8 cellular contexts compared by ENCODE assay signal in genomic region chr3:113747719-113748046, GRCh38. TPM values are rescaled to one million over a fixed set of nuclear protein-coding genes. Genes with fewer than 3 reads are reported as not detected.
A peak's percentile ranks its signal among the peaks of the same experiment; 100 is the strongest.
DNase-seq lines count a peak whose midpoint lies in the region; TF ChIP-seq lines count a peak whose summit lies in the region.

No MANE protein-coding gene starts in this region.

- H3K4me3 ChIP-seq in breast epithelium = peak overlapping the region; percentile 76 to 96 (median 94)
- H3K4me3 ChIP-seq in mucosa of stomach (ENCODE audit: low read length) = peak overlapping the region; percentile 90
- peak overlapping the region; percentile 62 to 89 (median 83) for H3K4me3 ChIP-seq in transverse colon

- H3K27me3 ChIP-seq in breast epithelium = no peaks in the 10 kb centered on the region
- no peaks in the 10 kb centered on the region for H3K27me3 ChIP-seq in mucosa of stomach (ENCODE audit: control insufficient read depth, insufficient read depth, low read length)
- H3K27me3 ChIP-seq in transverse colon = no peaks in the 10 kb centered on the region

- H3K4me1 ChIP-seq in breast epithelium (peaks cover 0 to 17% of the 10 kb centered on the region in 2 donors), mucosa of stomach (ENCODE audit: control insufficient read depth, insufficient read depth, low read length) (peaks cover 16% of the 10 kb centered on the region), transverse colon (peaks cover 18 to 64% (median 38%) of the 10 kb centered on the region in 4 donors)

- peak overlapping the region; percentile 87 for H3K9ac ChIP-seq in mucosa of stomach (ENCODE audit: low read length)

- in situ Hi-C loops in transverse colon (cut with MboI; ENCODE audit: low pct_ligation_motif_present in 1 of 4, low pct_unique_long_range_greater_than_20kb in 1 of 4, low sequenced_read_pairs in 3 of 4) = loop anchor here in 2 of 4 donors (10.0 to 25.0 kb wide), 2 partner anchors 53 to 315 kb away; partner anchors contain the start of genes CCDC191 (in 1 of the 2), QTRT2 (in 1 of the 2) and USF3 (in 1 of the 2)

- H3K27ac ChIP-seq in breast epithelium (peak overlapping the region; percentile 97 to 99), transverse colon (peak overlapping the region; percentile 95 to 99 (median 97))

- no peak for TF ChIP-seq CTCF in breast epithelium (IDR thresholded peaks at IDR 0.05)
- TF ChIP-seq CTCF in transverse colon (IDR thresholded peaks at IDR 0.05) = no peak

- no peaks in the 10 kb centered on the region for H3K9me3 ChIP-seq in breast epithelium
- no peaks in the 10 kb centered on the region for H3K9me3 ChIP-seq in mucosa of stomach (ENCODE audit: control insufficient read depth, low read length)
- no peaks in the 10 kb centered on the region for H3K9me3 ChIP-seq in transverse colon

- TF ChIP-seq EP300 in transverse colon (IDR thresholded peaks at IDR 0.05; ENCODE audit: low read depth) = no peak

- peak; percentile 22 to 25 for DNase-seq in activated CD4-positive, alpha-beta T cell treated with anti-CD3 and anti-CD28 coated beads for 4 hours
- no peak for DNase-seq in activated CD4-positive, alpha-beta T cell treated with anti-CD3 and anti-CD28 coated beads, Interleukin-2, amount 50 U/mL, for 1 hour
- peak; percentile 81 for DNase-seq in OCI-M1 (lab: John Stamatoyannopoulos, UW)
- no peak for DNase-seq in breast epithelium (ENCODE audit: low spot score in 2 of 2)
- no peak for DNase-seq in transverse colon
- DNase-seq in NCI-H1105 (lab: John Stamatoyannopoulos, UW) = no peak
- DNase-seq in NCI-H1436 (lab: John Stamatoyannopoulos, UW) = no peak

- no peaks in the 10 kb centered on the region for H3K36me3 ChIP-seq in breast epithelium
- H3K36me3 ChIP-seq in mucosa of stomach (ENCODE audit: control insufficient read depth, insufficient read depth, low read length) = no peaks in the 10 kb centered on the region
- no peaks in the 10 kb centered on the region for H3K36me3 ChIP-seq in transverse colon

- 6% methylated on average over 2 to 6 of the region's 6 CpGs for WGBS in transverse colon (ENCODE audit: low coverage in 1 of 2), 2 donors

- intact Hi-C loops in breast epithelium (cut with DNase I; ENCODE audit: low total_unique reads) = loop anchor here (5.0 kb wide), 1 partner anchor 1180 kb away; no protein-coding TSS in a partner anchor
- intact Hi-C loops in transverse colon (cut with DNase I; ENCODE audit: low total_unique reads) = loop anchor here (2.0 to 10.0 kb wide), 2 partner anchors 51 to 443 kb away; partner anchors contain the start of gene USF3

- no peak for TF ChIP-seq POLR2A in breast epithelium (IDR thresholded peaks at IDR 0.05)
- no peak for TF ChIP-seq POLR2A in transverse colon (IDR thresholded peaks at IDR 0.05)

RNA-seq across cellular contexts. Expression of gene ATP6V1A, which starts 0.8 kb away (rescaled TPM):
- total RNA-seq in breast epithelium (10 to 100 TPM; 44.6 to 68.5 (median 48.6) TPM), transverse colon (10 to 100 TPM; 21.9 to 47.2 (median 33.3) TPM)

RNA-seq across cellular contexts. Expression of gene NAA50, which starts 1.6 kb away (rescaled TPM):
- total RNA-seq in breast epithelium (100 to 1,000 TPM in 2 of 3 donors, 10 to 100 TPM in 1; 98.0 to 140 (median 140) TPM), transverse colon (100 to 1,000 TPM in 2 of 4 donors, 10 to 100 TPM in 2; 55.7 to 116 (median 82.7) TPM)

RNA-seq across cellular contexts. Expression of gene USF3, which starts 51.2 kb away (rescaled TPM):
- 10 to 100 TPM; 19.7 to 38.9 (median 28.5) TPM for total RNA-seq in breast epithelium
- total RNA-seq in transverse colon = 10 to 100 TPM; 23.1 to 33.2 (median 27.8) TPM

Comparison
In these comparisons a context has a peak if more than half of its experiments do, and no peak if none do; other contexts are left out.
1. DNase-seq: peak in activated CD4-positive, alpha-beta T cell treated with anti-CD3 and anti-CD28 coated beads for 4 hours (2 of 2) and OCI-M1 (single experiment); none in activated CD4-positive, alpha-beta T cell treated with anti-CD3 and anti-CD28 coated beads, Interleukin-2, amount 50 U/mL, for 1 hour (single experiment), breast epithelium (0 of 2), transverse colon (single experiment), NCI-H1105 (single experiment) and NCI-H1436 (single experiment).
2. Peak in every context shown above with its lines, with median percentiles within 50 percentile points of each other: H3K4me3 ChIP-seq.